Comparison of ENCODE assay signal across 8 cellular contexts in genomic region chr18:24659837-24660720, GRCh38.
DNase-seq lines count a peak whose midpoint lies in the region; ATAC-seq and TF ChIP-seq lines count a peak whose summit lies in the region.

No MANE protein-coding gene starts in this region.

- H3K4me2 ChIP-seq in OCI-LY1 (ENCODE audit: low read length) = peak overlapping the region; percentile 25; the same call in 1 of the 2 replicates

- no peak overlapping the region for H2AFZ ChIP-seq in OCI-LY1 (ENCODE audit: low read length)

- no peak overlapping the region for H3K9ac ChIP-seq in OCI-LY1 (ENCODE audit: low read length)

- H3K36me3 ChIP-seq in OCI-LY1 (ENCODE audit: insufficient read depth, low read length) = no peaks in the 10 kb centered on the region

- H3K27ac Mint-ChIP-seq in central memory CD8-positive, alpha-beta T cell (ENCODE audit: low read depth) = peak overlapping the region; percentile 69

- H3K27ac ChIP-seq in OCI-LY1 (ENCODE audit: low read depth, low read length, poor library complexity, severe bottlenecking) = no peak overlapping the region

- H3K9me3 Mint-ChIP-seq in central memory CD8-positive, alpha-beta T cell = no peaks in the 10 kb centered on the region

- peaks cover 2% of the 10 kb centered on the region for H3K36me3 Mint-ChIP-seq in central memory CD8-positive, alpha-beta T cell (ENCODE audit: insufficient read depth)

- intact Hi-C loops in posterior vena cava (cut with DNase I) = no loop called here

- TF ChIP-seq CTCF in OCI-LY1 (IDR thresholded peaks at IDR 0.05; ENCODE audit: low read length) = no peak

- H3K9me2 ChIP-seq in OCI-LY1 (ENCODE audit: low read depth, low read length) = no peaks in the 10 kb centered on the region

- H3F3A ChIP-seq in OCI-LY1 (ENCODE audit: insufficient read depth, low read length) = no peaks in the 10 kb centered on the region

- H3K27me3 ChIP-seq in OCI-LY1 (ENCODE audit: insufficient read depth, low read length) = no peaks in the 10 kb centered on the region

- DNase-seq in EL = peak; percentile 4
- peak in 1 of 2 donors; percentile 24 for DNase-seq in central memory CD8-positive, alpha-beta T cell (ENCODE audit: low spot score in 2 of 2)
- peak; percentile 80 for DNase-seq in posterior vena cava (ENCODE audit: low spot score)
- DNase-seq in NCI-H2029 (lab: John Stamatoyannopoulos, UW) = no peak
- DNase-seq in middle frontal gyrus (ENCODE audit: extremely low spot score, low spot score) = no peak
- DNase-seq in pons (ENCODE audit: low spot score) = no peak

- peak overlapping the region; percentile 78 for H3K4me3 Mint-ChIP-seq in central memory CD8-positive, alpha-beta T cell

- H3K4me3 ChIP-seq in OCI-LY1 (ENCODE audit: low read depth, low read length, poor library complexity, severe bottlenecking) = no peak overlapping the region

- peaks cover 9% of the 10 kb centered on the region for H3K27me3 Mint-ChIP-seq in central memory CD8-positive, alpha-beta T cell

- no peaks in the 10 kb centered on the region for H4K20me1 ChIP-seq in OCI-LY1 (ENCODE audit: insufficient read depth, low read length)

- H3K79me2 ChIP-seq in OCI-LY1 (ENCODE audit: insufficient read depth, low read length) = no peaks in the 10 kb centered on the region

- peaks cover 12% of the 10 kb centered on the region for H3K4me1 Mint-ChIP-seq in central memory CD8-positive, alpha-beta T cell

- no peaks in the 10 kb centered on the region for H3K9me3 ChIP-seq in OCI-LY1 (ENCODE audit: low read length)

- peak; percentile 64 for ATAC-seq in GM21786 (IDR thresholded peaks at IDR 0.05; ENCODE audit: unreplicated experiment)
- peak; percentile 76 for ATAC-seq in central memory CD8-positive, alpha-beta T cell (replicated peaks; ENCODE audit: extremely low read depth, poor library complexity, severe bottlenecking)

- no peaks in the 10 kb centered on the region for H3K4me1 ChIP-seq in OCI-LY1 (ENCODE audit: insufficient read depth, low read length, severe bottlenecking)

Comparison
In these comparisons a context has a peak if more than half of its experiments do, and no peak if none do; other contexts are left out.
1. DNase-seq: peak in EL (single experiment) and posterior vena cava (single experiment); none in NCI-H2029 (single experiment), middle frontal gyrus (single experiment) and pons (single experiment).